ENCODE assay signal across 26 cellular contexts in genomic region chr12:70449758-70450341, GRCh38.
"Had no signal": no experiment of that assay in that cellular context is flagged by ENCODE, and none has a peak within 500 bp of the region (broad histone marks: within the 10 kb centered on the region; RNA-seq: fewer than 3 reads in every experiment).

No MANE protein-coding gene starts in this region.

- H3K4me2 ChIP-seq: SK-N-SH had no signal

- DNase-seq: activated CD4-positive, alpha-beta memory T cell treated with anti-CD3 and anti-CD28 coated beads, Interleukin-2, amount 10 ng/mL, durations not matched to agents 7 days and 5 days; activated CD4-positive, alpha-beta T cell treated with anti-CD3 and anti-CD28 coated beads for 36 hours; activated CD4-positive, alpha-beta T cell treated with anti-CD3 and anti-CD28 coated beads, Interleukin-2, amount 50 U/mL, for 1 hour; activated gamma-delta T cell; activated naive CD4-positive, alpha-beta T cell treated with anti-CD3 and anti-CD28 coated beads for 36 hours; activated T-cell treated with anti-CD3 and anti-CD28 coated beads for 4 hours; activated T-cell treated with anti-CD3 and anti-CD28 coated beads, Interleukin-2, amount 50 U/mL, for 48 hours; amygdala; NCI-H1105; NCI-H1436; NCI-H187 treated with DMSO at 0.1 percent for 48 hours; NCI-H2081 treated with DMSO at 0.1 percent for 48 hours; NCI-H2227 treated with DMSO at 0.1 percent for 48 hours; NCI-H446 treated with DMSO at 0.1 percent for 48 hours; NCI-H524 treated with DMSO at 0.1 percent for 48 hours; NCI-H748 treated with DMSO at 0.1 percent for 48 hours; Peyer's patch; Right ventricle myocardium superior; SJCRH30; SK-N-SH; T-helper 1 cell; WERI-Rb-1 had no signal

- H3K9ac ChIP-seq: SK-N-SH had no signal

- H3K36me3 ChIP-seq: cardiac muscle cell, Peyer's patch, SJCRH30, WERI-Rb-1 had no signal

- ATAC-seq: activated CD4-positive, alpha-beta T cell treated with anti-CD3 and anti-CD28 coated beads for 36 hours; activated T-helper 17 cell treated with anti-CD3 and anti-CD28 coated beads, Interleukin-2, amount 50 U/mL, for 72 hours had no signal

- H3K27ac ChIP-seq: cardiac muscle cell, Peyer's patch, RWPE1, SJCRH30, WERI-Rb-1 had no signal

- H3K27me3 ChIP-seq: cardiac muscle cell, Peyer's patch, SJCRH30 had no signal

- H3K4me1 ChIP-seq: Peyer's patch, SJCRH30 had no signal

- FAIRE-seq: astrocyte had no signal

- H3K9me3 ChIP-seq: SK-N-SH had no signal

- H3K4me3 ChIP-seq: cardiac muscle cell, Peyer's patch, SJCRH30 had no signal
